Comparison of ENCODE assay signal across 1 cellular context in the genomic region with DNA sequence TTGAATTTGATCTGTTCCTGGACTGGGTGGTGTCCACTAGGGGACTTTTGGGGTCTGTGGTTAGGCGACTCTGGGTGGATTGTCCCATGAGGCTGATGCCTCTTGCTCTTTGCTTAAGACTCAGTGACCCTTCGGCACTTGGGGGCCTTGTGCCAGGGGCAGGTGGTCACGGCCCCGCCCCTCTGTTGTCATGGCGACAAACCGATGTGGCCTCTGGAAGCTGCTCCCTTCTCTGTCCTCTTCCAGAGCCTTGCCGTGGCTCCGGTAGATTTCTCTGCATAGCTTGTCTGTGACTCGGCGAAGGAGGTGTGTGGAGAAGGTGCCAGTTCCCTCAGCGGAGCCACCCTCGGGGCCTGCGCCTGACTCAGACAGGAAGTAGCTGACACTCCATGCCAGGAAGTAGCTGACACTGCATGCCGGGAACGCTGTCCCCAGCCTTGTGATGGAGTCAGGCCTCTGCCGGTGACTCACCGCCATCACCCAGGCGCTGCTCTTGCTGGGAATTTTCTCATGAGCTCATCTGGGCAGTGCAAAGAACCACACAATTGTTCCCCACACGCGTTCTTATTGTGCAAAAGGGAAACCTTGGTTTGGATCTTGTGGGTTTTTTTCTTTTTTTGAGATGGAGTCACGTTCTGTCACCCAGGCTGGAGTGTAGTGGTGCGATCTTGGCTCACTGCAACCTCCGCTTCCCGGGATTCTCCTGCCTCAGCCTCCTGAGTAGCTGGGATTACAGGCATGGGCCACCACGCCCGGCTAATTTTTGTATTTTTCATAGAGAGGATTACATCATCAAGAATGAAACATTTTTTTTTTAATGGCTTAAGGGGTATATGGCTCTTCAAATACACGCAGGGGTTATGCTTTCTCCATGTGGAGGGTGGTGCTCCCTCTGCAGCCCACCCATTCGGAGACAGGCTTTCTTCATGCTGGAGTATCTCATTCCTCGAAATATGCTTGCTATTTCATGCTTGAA.
TF ChIP-seq lines count a peak whose summit lies in the region.

No MANE protein-coding gene starts in this region.

TF ChIP-seq in K562, 482 proteins besides CTCF, POLR2A, EP300 and RAD21 (continued from another document):
- TF ChIP-seq YY1 (IDR thresholded peaks at IDR 0.05; ENCODE audit: borderline replicate concordance in 1 of 3, control insufficient read depth in 1 of 3, extremely low read depth in 1 of 3, insufficient read depth in 3 of 3, insufficient read length in 1 of 3, insufficient replicate concordance in 2 of 3, low read depth in 1 of 3, low read length in 2 of 3): peak in 2 of 3 experiments; percentile 63 to 66
- TF ChIP-seq ARID1B (IDR thresholded peaks at IDR 0.05): peak; percentile 27; the same call in 1 of the 2 replicates
- 0 out of 2 replicates have a peak, but pooled peaks have one; percentile 55 for TF ChIP-seq ZNF584 (CRISPR knock-in tag; IDR thresholded peaks at IDR 0.05; ENCODE audit: low read depth)
- TF ChIP-seq ZBTB7A (IDR thresholded peaks at IDR 0.05; ENCODE audit: borderline replicate concordance, control insufficient read depth, low read depth, low read length): no peak
- TF ChIP-seq CTBP1 (IDR thresholded peaks at IDR 0.05; ENCODE audit: borderline replicate concordance): peak; percentile 53; the same call in 1 of the 2 replicates
- peak; percentile 94 for TF ChIP-seq RFX1 (IDR thresholded peaks at IDR 0.05)
- TF ChIP-seq FOS (IDR thresholded peaks at IDR 0.05; ENCODE audit: extremely low read depth, insufficient read length): peak; percentile 3
- TF ChIP-seq, protein P1, sequence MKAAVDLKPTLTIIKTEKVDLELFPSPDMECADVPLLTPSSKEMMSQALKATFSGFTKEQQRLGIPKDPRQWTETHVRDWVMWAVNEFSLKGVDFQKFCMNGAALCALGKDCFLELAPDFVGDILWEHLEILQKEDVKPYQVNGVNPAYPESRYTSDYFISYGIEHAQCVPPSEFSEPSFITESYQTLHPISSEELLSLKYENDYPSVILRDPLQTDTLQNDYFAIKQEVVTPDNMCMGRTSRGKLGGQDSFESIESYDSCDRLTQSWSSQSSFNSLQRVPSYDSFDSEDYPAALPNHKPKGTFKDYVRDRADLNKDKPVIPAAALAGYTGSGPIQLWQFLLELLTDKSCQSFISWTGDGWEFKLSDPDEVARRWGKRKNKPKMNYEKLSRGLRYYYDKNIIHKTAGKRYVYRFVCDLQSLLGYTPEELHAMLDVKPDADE (conservative IDR thresholded peaks at IDR 0.05; ENCODE audit: control insufficient read depth, low read depth, low read length): no peak
- TF ChIP-seq SPI1 (IDR thresholded peaks at IDR 0.05; ENCODE audit: borderline replicate concordance, low read depth, low read length): 0 out of 2 replicates have a peak, but pooled peaks have one; percentile 35
- no peak; the same call in 1 of the 2 replicates for TF ChIP-seq JUNB (CRISPR knock-in tag; conservative IDR thresholded peaks at IDR 0.05)
- TF ChIP-seq MAZ (CRISPR knock-in tag; conservative IDR thresholded peaks at IDR 0.05 in 1 of 2, IDR thresholded peaks at IDR 0.05 in 1 of 2): no peak
- TF ChIP-seq NELFE (IDR thresholded peaks at IDR 0.05; ENCODE audit: insufficient read depth, insufficient read length): no peak
- TF ChIP-seq ZNF316 (IDR thresholded peaks at IDR 0.05): 0 out of 2 replicates have a peak, but pooled peaks have one; percentile 62
- TF ChIP-seq TRIM24 (IDR thresholded peaks at IDR 0.05): peak in 1 of 2 experiments; percentile 39; a peak in 1 of 4 replicates
